ENCODE assay signal across 2 cellular contexts in the genomic region with DNA sequence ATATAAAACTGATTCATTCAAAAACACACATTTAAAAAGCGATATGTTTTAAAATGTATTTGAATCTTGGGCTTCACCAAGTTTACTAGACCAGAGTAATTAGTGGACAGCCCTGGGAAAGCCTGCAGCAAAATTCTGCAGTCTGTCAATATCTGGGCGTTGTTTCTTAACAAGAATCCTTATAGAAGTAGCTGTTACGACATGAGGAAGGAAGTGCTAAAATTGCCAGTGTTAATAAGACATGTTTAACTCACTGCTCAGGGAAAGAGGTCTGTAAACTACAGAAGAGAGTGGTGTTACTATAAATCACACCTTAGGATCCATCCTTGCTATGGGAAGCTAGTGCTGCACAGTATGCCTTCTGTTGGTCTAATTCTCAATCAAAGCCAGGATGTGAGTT.
TF ChIP-seq lines count a peak whose summit lies in the region.

No MANE protein-coding gene starts in this region.

TF ChIP-seq in A549, 52 proteins besides CTCF, POLR2A, EP300 and RAD21 (continued from another document):
- TF ChIP-seq, protein P1, sequence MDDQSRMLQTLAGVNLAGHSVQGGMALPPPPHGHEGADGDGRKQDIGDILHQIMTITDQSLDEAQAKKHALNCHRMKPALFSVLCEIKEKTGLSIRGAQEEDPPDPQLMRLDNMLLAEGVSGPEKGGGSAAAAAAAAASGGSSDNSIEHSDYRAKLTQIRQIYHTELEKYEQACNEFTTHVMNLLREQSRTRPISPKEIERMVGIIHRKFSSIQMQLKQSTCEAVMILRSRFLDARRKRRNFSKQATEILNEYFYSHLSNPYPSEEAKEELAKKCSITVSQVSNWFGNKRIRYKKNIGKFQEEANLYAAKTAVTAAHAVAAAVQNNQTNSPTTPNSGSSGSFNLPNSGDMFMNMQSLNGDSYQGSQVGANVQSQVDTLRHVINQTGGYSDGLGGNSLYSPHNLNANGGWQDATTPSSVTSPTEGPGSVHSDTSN (IDR thresholded peaks at IDR 0.05): no peak
- TF ChIP-seq CHD2 (IDR thresholded peaks at IDR 0.05; ENCODE audit: low read length, partially characterized antibody) (no peak), HOXB13 (CRISPR knock-in tag; IDR thresholded peaks at IDR 0.05; ENCODE audit: low read depth) (no peak), HOXA7 (CRISPR knock-in tag; IDR thresholded peaks at IDR 0.05) (no peak), CHD4 (IDR thresholded peaks at IDR 0.05; ENCODE audit: borderline replicate concordance) (no peak), MAZ (IDR thresholded peaks at IDR 0.05; ENCODE audit: borderline replicate concordance, low read depth, low read length) (no peak), SMC3 (IDR thresholded peaks at IDR 0.05) (no peak), JUNB (IDR thresholded peaks at IDR 0.05) (no peak)
- TF ChIP-seq, protein P2, sequence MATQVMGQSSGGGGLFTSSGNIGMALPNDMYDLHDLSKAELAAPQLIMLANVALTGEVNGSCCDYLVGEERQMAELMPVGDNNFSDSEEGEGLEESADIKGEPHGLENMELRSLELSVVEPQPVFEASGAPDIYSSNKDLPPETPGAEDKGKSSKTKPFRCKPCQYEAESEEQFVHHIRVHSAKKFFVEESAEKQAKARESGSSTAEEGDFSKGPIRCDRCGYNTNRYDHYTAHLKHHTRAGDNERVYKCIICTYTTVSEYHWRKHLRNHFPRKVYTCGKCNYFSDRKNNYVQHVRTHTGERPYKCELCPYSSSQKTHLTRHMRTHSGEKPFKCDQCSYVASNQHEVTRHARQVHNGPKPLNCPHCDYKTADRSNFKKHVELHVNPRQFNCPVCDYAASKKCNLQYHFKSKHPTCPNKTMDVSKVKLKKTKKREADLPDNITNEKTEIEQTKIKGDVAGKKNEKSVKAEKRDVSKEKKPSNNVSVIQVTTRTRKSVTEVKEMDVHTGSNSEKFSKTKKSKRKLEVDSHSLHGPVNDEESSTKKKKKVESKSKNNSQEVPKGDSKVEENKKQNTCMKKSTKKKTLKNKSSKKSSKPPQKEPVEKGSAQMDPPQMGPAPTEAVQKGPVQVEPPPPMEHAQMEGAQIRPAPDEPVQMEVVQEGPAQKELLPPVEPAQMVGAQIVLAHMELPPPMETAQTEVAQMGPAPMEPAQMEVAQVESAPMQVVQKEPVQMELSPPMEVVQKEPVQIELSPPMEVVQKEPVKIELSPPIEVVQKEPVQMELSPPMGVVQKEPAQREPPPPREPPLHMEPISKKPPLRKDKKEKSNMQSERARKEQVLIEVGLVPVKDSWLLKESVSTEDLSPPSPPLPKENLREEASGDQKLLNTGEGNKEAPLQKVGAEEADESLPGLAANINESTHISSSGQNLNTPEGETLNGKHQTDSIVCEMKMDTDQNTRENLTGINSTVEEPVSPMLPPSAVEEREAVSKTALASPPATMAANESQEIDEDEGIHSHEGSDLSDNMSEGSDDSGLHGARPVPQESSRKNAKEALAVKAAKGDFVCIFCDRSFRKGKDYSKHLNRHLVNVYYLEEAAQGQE (IDR thresholded peaks at IDR 0.05): no peak

TF ChIP-seq in IMR-90, 13 proteins besides CTCF, POLR2A, EP300 and RAD21 (continued from another document):
- TF ChIP-seq, protein P3, sequence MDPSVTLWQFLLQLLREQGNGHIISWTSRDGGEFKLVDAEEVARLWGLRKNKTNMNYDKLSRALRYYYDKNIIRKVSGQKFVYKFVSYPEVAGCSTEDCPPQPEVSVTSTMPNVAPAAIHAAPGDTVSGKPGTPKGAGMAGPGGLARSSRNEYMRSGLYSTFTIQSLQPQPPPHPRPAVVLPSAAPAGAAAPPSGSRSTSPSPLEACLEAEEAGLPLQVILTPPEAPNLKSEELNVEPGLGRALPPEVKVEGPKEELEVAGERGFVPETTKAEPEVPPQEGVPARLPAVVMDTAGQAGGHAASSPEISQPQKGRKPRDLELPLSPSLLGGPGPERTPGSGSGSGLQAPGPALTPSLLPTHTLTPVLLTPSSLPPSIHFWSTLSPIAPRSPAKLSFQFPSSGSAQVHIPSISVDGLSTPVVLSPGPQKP (IDR thresholded peaks at IDR 0.05; ENCODE audit: borderline replicate concordance, low read depth, low read length): no peak
- no peak for TF ChIP-seq MXI1 (IDR thresholded peaks at IDR 0.05; ENCODE audit: borderline replicate concordance, low read depth, low read length)
- TF ChIP-seq FOS (IDR thresholded peaks at IDR 0.05; ENCODE audit: low read depth, low read length): no peak
- no peak for TF ChIP-seq SMC3 (IDR thresholded peaks at IDR 0.05; ENCODE audit: low read depth, low read length)
